1 cellular context compared by ENCODE assay signal in genomic region chr4:52721968-52722814, GRCh38.
TF ChIP-seq lines count a peak whose summit lies in the region.

No MANE protein-coding gene starts in this region.

TF ChIP-seq in GM12878, 131 proteins besides CTCF, POLR2A, EP300 and RAD21 (continued from another document):
- TF ChIP-seq NKRF (conservative IDR thresholded peaks at IDR 0.05) (peak; percentile 56), TCF12 (IDR thresholded peaks at IDR 0.05; ENCODE audit: low read depth, low read length) (no peak), YY1 (IDR thresholded peaks at IDR 0.05; ENCODE audit: low read depth, low read length) (peak; percentile 48; the same call in 1 of the 2 replicates), ATF7 (IDR thresholded peaks at IDR 0.05; ENCODE audit: low read depth) (0 out of 2 replicates have a peak, but pooled peaks have one; percentile 28), CREM (IDR thresholded peaks at IDR 0.05; ENCODE audit: low read depth) (peak; percentile 36; the same call in 1 of the 2 replicates), RELB (IDR thresholded peaks at IDR 0.05; ENCODE audit: low read depth) (peak; percentile 70; the same call in 1 of the 2 replicates), MYC (IDR thresholded peaks at IDR 0.05; ENCODE audit: insufficient read depth, insufficient read length, insufficient replicate concordance, low read length, severe bottlenecking) (no peak), SPI1 (IDR thresholded peaks at IDR 0.05; ENCODE audit: borderline replicate concordance, insufficient read depth, low read depth, low read length) (peak; percentile 56; the same call in 1 of the 2 replicates), SP1 (IDR thresholded peaks at IDR 0.05; ENCODE audit: low read depth, low read length) (peak; percentile 96), SMAD5 (IDR thresholded peaks at IDR 0.05; ENCODE audit: low read depth) (peak; percentile 83; the same call in 1 of the 2 replicates), HDGF (IDR thresholded peaks at IDR 0.05) (peak; percentile 88; the same call in 1 of the 2 replicates), EGR1 (IDR thresholded peaks at IDR 0.05; ENCODE audit: borderline replicate concordance in 1 of 2, low read depth in 2 of 2, low read length in 2 of 2) (peak in 1 of 2 experiments; percentile 76; a peak in 2 of 3 replicates), PAX8 (IDR thresholded peaks at IDR 0.05) (no peak), BRCA1 (IDR thresholded peaks at IDR 0.05; ENCODE audit: low read depth, low read length) (peak; percentile 72), BMI1 (IDR thresholded peaks at IDR 0.05; ENCODE audit: borderline replicate concordance) (no peak), FOS (IDR thresholded peaks at IDR 0.05; ENCODE audit: borderline replicate concordance, extremely low read depth, insufficient read length) (peak; percentile 41), RUNX3 (IDR thresholded peaks at IDR 0.05; ENCODE audit: low read length) (peak; percentile 74), PKNOX1 (IDR thresholded peaks at IDR 0.05) (peak; percentile 98), BCL3 (IDR thresholded peaks at IDR 0.05; ENCODE audit: borderline replicate concordance, insufficient read depth, low read depth, low read length, poor library complexity, severe bottlenecking) (peak; percentile 23), KAT2A (conservative IDR thresholded peaks at IDR 0.05; ENCODE audit: control insufficient read depth, low read depth, low read length) (no peak), FOXM1 (IDR thresholded peaks at IDR 0.05; ENCODE audit: low read depth, low read length) (no peak; the same call in 1 of the 2 replicates), ZNF217 (IDR thresholded peaks at IDR 0.05) (no peak), LARP7 (IDR thresholded peaks at IDR 0.05) (0 out of 2 replicates have a peak, but pooled peaks have one; percentile 31), POLR2AphosphoS5 (IDR thresholded peaks at IDR 0.05; ENCODE audit: low read length) (peak; percentile 89), SKIL (IDR thresholded peaks at IDR 0.05; ENCODE audit: low read depth, poor library complexity, severe bottlenecking) (peak; percentile 65), BHLHE40 (IDR thresholded peaks at IDR 0.05; ENCODE audit: borderline replicate concordance in 1 of 2, low read depth in 2 of 2, low read length in 1 of 2) (peak; percentile 40 to 49; a peak in 2 of 4 replicates)
